1 cellular context compared by ENCODE assay signal in genomic region chr20:47413189-47413588, GRCh38.
TF ChIP-seq lines count a peak whose summit lies in the region.

No MANE protein-coding gene starts in this region.

TF ChIP-seq in A549, 52 proteins besides CTCF, POLR2A, EP300 and RAD21 (continued from another document):
- TF ChIP-seq BHLHE40 (IDR thresholded peaks at IDR 0.05; ENCODE audit: low read depth, low read length) (no peak), MYC (IDR thresholded peaks at IDR 0.05; ENCODE audit: borderline replicate concordance, low read length) (no peak)
